Comparison of ENCODE assay signal across 1 cellular context in genomic region chr2:70785137-70785911, GRCh38.
A peak's percentile ranks its signal among the peaks of the same experiment; 100 is the strongest.
TF ChIP-seq lines count a peak whose summit lies in the region.

No MANE protein-coding gene starts in this region.

TF ChIP-seq in HepG2, 621 proteins besides CTCF, POLR2A, EP300 and RAD21:
- TF ChIP-seq ZNF891 (CRISPR knock-in tag; IDR thresholded peaks at IDR 0.05) (no peak), TEAD3 (CRISPR knock-in tag; optimal IDR thresholded peaks at IDR 0.05; ENCODE audit: borderline replicate concordance) (peak; percentile 46), KLF11 (CRISPR knock-in tag; IDR thresholded peaks at IDR 0.05) (no peak), MEIS1 (CRISPR knock-in tag; IDR thresholded peaks at IDR 0.05; ENCODE audit: borderline replicate concordance) (no peak), HNF4G (IDR thresholded peaks at IDR 0.05; ENCODE audit: borderline replicate concordance, low read depth, low read length) (no peak), HNF4G (CRISPR knock-in tag; IDR thresholded peaks at IDR 0.05; ENCODE audit: borderline replicate concordance, low read depth) (no peak), PHF21A (CRISPR knock-in tag; IDR thresholded peaks at IDR 0.05) (no peak), ZBTB38 (CRISPR knock-in tag; IDR thresholded peaks at IDR 0.05) (no peak), DPF2 (CRISPR knock-in tag; IDR thresholded peaks at IDR 0.05; ENCODE audit: borderline replicate concordance, low read depth) (no peak), SMC3 (IDR thresholded peaks at IDR 0.05; ENCODE audit: low read length) (peak; percentile 56), ZNF3 (CRISPR knock-in tag; IDR thresholded peaks at IDR 0.05) (no peak), DR1 (CRISPR knock-in tag; IDR thresholded peaks at IDR 0.05) (no peak), ZSCAN20 (CRISPR knock-in tag; IDR thresholded peaks at IDR 0.05; ENCODE audit: borderline replicate concordance) (no peak), ZNF775 (CRISPR knock-in tag; IDR thresholded peaks at IDR 0.05; ENCODE audit: borderline replicate concordance) (no peak), ZNF367 (CRISPR knock-in tag; IDR thresholded peaks at IDR 0.05; ENCODE audit: borderline replicate concordance) (no peak), FOXK1 (CRISPR knock-in tag; IDR thresholded peaks at IDR 0.05; ENCODE audit: borderline replicate concordance, low read depth) (no peak), ZNF329 (CRISPR knock-in tag; IDR thresholded peaks at IDR 0.05; ENCODE audit: low read depth) (no peak), ATF7 (IDR thresholded peaks at IDR 0.05) (no peak), ATF7 (CRISPR knock-in tag; IDR thresholded peaks at IDR 0.05) (no peak), SAFB2 (CRISPR knock-in tag; IDR thresholded peaks at IDR 0.05; ENCODE audit: borderline replicate concordance, low read depth) (no peak), HINFP (CRISPR knock-in tag; IDR thresholded peaks at IDR 0.05; ENCODE audit: low read depth) (no peak), NCOA1 (CRISPR knock-in tag; IDR thresholded peaks at IDR 0.05) (no peak), NFKB2 (CRISPR knock-in tag; IDR thresholded peaks at IDR 0.05; ENCODE audit: borderline replicate concordance) (no peak), HMG20A (CRISPR knock-in tag; IDR thresholded peaks at IDR 0.05; ENCODE audit: borderline replicate concordance) (no peak), TFAP4 (IDR thresholded peaks at IDR 0.05; ENCODE audit: borderline replicate concordance, low read depth) (peak; percentile 69; the same call in 1 of the 2 replicates), NCOA2 (CRISPR knock-in tag; IDR thresholded peaks at IDR 0.05) (no peak), ZNF530 (CRISPR knock-in tag; IDR thresholded peaks at IDR 0.05; ENCODE audit: low read depth) (no peak), MAF1 (CRISPR knock-in tag; IDR thresholded peaks at IDR 0.05; ENCODE audit: borderline replicate concordance) (no peak), GPN1 (CRISPR knock-in tag; IDR thresholded peaks at IDR 0.05; ENCODE audit: borderline replicate concordance) (no peak), XRCC5 (optimal IDR thresholded peaks at IDR 0.05; ENCODE audit: low read length) (peak; percentile 68), ZNF138 (CRISPR knock-in tag; IDR thresholded peaks at IDR 0.05; ENCODE audit: low read depth) (no peak), CEBPB (IDR thresholded peaks at IDR 0.05; ENCODE audit: borderline replicate concordance, low read depth, low read length) (peak; percentile 6; the same call in 1 of the 2 replicates), ZNF10 (CRISPR knock-in tag; IDR thresholded peaks at IDR 0.05; ENCODE audit: borderline replicate concordance, low read depth) (no peak), ZNF407 (CRISPR knock-in tag; IDR thresholded peaks at IDR 0.05; ENCODE audit: not compliant biosample characterization) (no peak), STAG1 (CRISPR knock-in tag; IDR thresholded peaks at IDR 0.05) (peak; percentile 80), ZNF20 (CRISPR knock-in tag; IDR thresholded peaks at IDR 0.05) (no peak), PHF8 (CRISPR knock-in tag; IDR thresholded peaks at IDR 0.05) (no peak), ZNF550 (CRISPR knock-in tag; IDR thresholded peaks at IDR 0.05; ENCODE audit: borderline replicate concordance) (no peak), ATF1 (CRISPR knock-in tag; IDR thresholded peaks at IDR 0.05) (no peak), ZNF629 (CRISPR knock-in tag; conservative IDR thresholded peaks at IDR 0.05) (no peak), MEF2D (CRISPR knock-in tag; IDR thresholded peaks at IDR 0.05) (no peak)
